Comparison of ENCODE assay signal across 2 cellular contexts in genomic region chr7:92753614-92754013, GRCh38.
TF ChIP-seq lines count a peak whose summit lies in the region.

No MANE protein-coding gene starts in this region.

TF ChIP-seq in HepG2, 621 proteins besides CTCF, POLR2A, EP300 and RAD21:
- TF ChIP-seq TARDBP (CRISPR knock-in tag; IDR thresholded peaks at IDR 0.05): no peak
- TF ChIP-seq MAFK (conservative IDR thresholded peaks at IDR 0.05 in 1 of 2, IDR thresholded peaks at IDR 0.05 in 1 of 2; ENCODE audit: low read length in 2 of 2): peak; percentile 15 to 42; a peak in 2 of 4 replicates

TF ChIP-seq in H1, 55 proteins besides CTCF, POLR2A, EP300 and RAD21:
- no peak for TF ChIP-seq FOSL1 (IDR thresholded peaks at IDR 0.05; ENCODE audit: insufficient read depth, low read depth, low read length)
- TF ChIP-seq RXRA (IDR thresholded peaks at IDR 0.05; ENCODE audit: insufficient read depth, low read depth, low read length): no peak
- no peak for TF ChIP-seq ASH2L (IDR thresholded peaks at IDR 0.05; ENCODE audit: low read length)
- no peak for TF ChIP-seq SP2 (IDR thresholded peaks at IDR 0.05; ENCODE audit: low read length)
- no peak for TF ChIP-seq ATF3 (IDR thresholded peaks at IDR 0.05; ENCODE audit: insufficient read depth, low read depth, low read length)
- no peak for TF ChIP-seq HDAC6 (IDR thresholded peaks at IDR 0.05; ENCODE audit: low read depth, low read length)
- TF ChIP-seq POU5F1 (IDR thresholded peaks at IDR 0.05; ENCODE audit: low read depth, low read length): no peak
